ENCODE assay signal across 9 cellular contexts in the genomic region with DNA sequence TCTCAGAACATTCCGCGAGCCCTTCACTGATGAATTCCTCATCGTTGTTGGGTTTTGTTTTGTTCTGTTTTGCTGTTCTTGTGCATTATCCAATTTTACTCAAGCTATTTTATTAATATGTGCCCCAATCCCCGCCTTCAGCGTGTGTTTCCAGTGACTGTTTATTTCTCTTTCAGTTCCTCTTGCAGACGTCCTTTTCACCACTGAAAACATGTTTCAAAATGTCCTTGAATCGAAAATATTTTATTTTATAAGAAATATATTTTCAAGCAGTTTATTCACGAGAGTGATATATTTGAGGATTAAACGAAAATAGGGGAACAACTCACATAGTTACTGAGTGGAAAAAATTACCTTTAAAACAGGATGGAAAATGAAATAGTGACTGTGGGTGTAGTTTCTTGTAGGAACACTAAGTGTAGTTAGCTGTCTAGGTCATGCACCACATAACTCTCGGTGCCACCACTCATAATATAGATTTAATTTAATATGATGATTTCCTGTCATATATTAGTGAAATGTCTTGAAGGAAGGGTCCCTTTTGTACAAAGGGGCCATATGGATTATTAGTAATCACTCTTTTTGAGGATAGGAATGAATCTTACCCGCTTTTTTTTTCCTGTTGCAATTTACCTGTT. TPM values are rescaled to one million over a fixed set of nuclear protein-coding genes. Genes with fewer than 3 reads are reported as not detected.
DNase-seq lines count a peak whose midpoint lies in the region; ATAC-seq and TF ChIP-seq lines count a peak whose summit lies in the region.
"Had no signal": no experiment of that assay in that cellular context is flagged by ENCODE, and none has a peak within 500 bp of the region (broad histone marks: within the 10 kb centered on the region; RNA-seq: fewer than 3 reads in every experiment).

No MANE protein-coding gene starts in this region.

- H3K27me3 ChIP-seq in GM23338 (ENCODE audit: insufficient read depth): no peaks in the 10 kb centered on the region
- peaks cover 0 to 2% of the 10 kb centered on the region in 2 donors for H3K27me3 ChIP-seq in mucosa of rectum (ENCODE audit: control insufficient read depth in 2 of 2, insufficient read depth in 2 of 2, low read length in 2 of 2)

- H3K36me3 Mint-ChIP-seq in GM23338 (ENCODE audit: low read depth): no peaks in the 10 kb centered on the region

- no peaks in the 10 kb centered on the region for H3K9me3 ChIP-seq in mucosa of rectum (ENCODE audit: control insufficient read depth in 2 of 2, low read length in 2 of 2)

- H3K4me3 Mint-ChIP-seq in GM23338: no peak overlapping the region

- no peak overlapping the region for H3K4me2 ChIP-seq in GM23338

- no peaks in the 10 kb centered on the region for H3K9me2 ChIP-seq in GM23338 (ENCODE audit: insufficient read depth)

- H3K4me1 Mint-ChIP-seq in GM23338: no peaks in the 10 kb centered on the region

- H3K9ac ChIP-seq in mucosa of rectum (ENCODE audit: low read depth in 1 of 2, low read length in 2 of 2): no peak overlapping the region

- H3K4me3 ChIP-seq in GM23338: no peak overlapping the region
- peak overlapping the region in 1 of 2 donors; percentile 40 for H3K4me3 ChIP-seq in mucosa of rectum (ENCODE audit: low read length in 2 of 2)

- H3K36me3 ChIP-seq in GM23338 (ENCODE audit: insufficient read depth): no peaks in the 10 kb centered on the region
- no peaks in the 10 kb centered on the region for H3K36me3 ChIP-seq in mucosa of rectum (ENCODE audit: control insufficient read depth in 2 of 2, insufficient read depth in 2 of 2, low read length in 2 of 2)

- no peaks in the 10 kb centered on the region for H3K79me2 ChIP-seq in GM23338 (replicated peaks; ENCODE audit: insufficient read depth)

- peak overlapping the region; percentile 98; the same call in 1 of the 2 replicates for H2AFZ ChIP-seq in GM23338

- H4K20me1 ChIP-seq in GM23338 (replicated peaks; ENCODE audit: insufficient read depth): no peaks in the 10 kb centered on the region

- H3K4me1 ChIP-seq in GM23338 (ENCODE audit: insufficient read depth) (peaks cover 13% of the 10 kb centered on the region; the same call in 1 of the 2 replicates), mucosa of rectum (ENCODE audit: control insufficient read depth in 2 of 2, insufficient read depth in 2 of 2, low read length in 2 of 2) (no peaks in the 10 kb centered on the region)

- H3K27ac ChIP-seq in GM23338 (ENCODE audit: low read depth): no peak overlapping the region
- H3K27ac ChIP-seq in mucosa of rectum (ENCODE audit: low read depth in 2 of 2, low read length in 2 of 2): peak overlapping the region; percentile 28 to 39

- peak; percentile 86 for ATAC-seq in GM18868 (IDR thresholded peaks at IDR 0.05; ENCODE audit: unreplicated experiment)
- no peak for ATAC-seq in GM23338
- peak; percentile 70 for ATAC-seq in HG03469 (IDR thresholded peaks at IDR 0.05; ENCODE audit: unreplicated experiment)

- H3K9me3 Mint-ChIP-seq in GM23338: no peaks in the 10 kb centered on the region

- H3K27me3 Mint-ChIP-seq in GM23338 (ENCODE audit: insufficient read depth, low read depth, poor library complexity): no peaks in the 10 kb centered on the region

- no peaks in the 10 kb centered on the region for H3F3A ChIP-seq in GM23338 (replicated peaks; ENCODE audit: low read depth)

- H3K27ac Mint-ChIP-seq in GM23338: no peak overlapping the region

- DNase-seq in GM23338 (ENCODE audit: low spot score) (no peak), NCI-H526 (lab: John Stamatoyannopoulos, UW) (no peak), AG08395 (ENCODE audit: low spot score) (no peak), GM13977 (ENCODE audit: low spot score) (no peak)
- no peak for DNase-seq in activated naive CD4-positive, alpha-beta T cell treated with anti-CD3 and anti-CD28 coated beads, Interleukin-2, amount 50 U/mL, for 16 hours
- DNase-seq: IMR-90 had no signal

- TF ChIP-seq CTCF in GM23338 (conservative IDR thresholded peaks at IDR 0.05; ENCODE audit: low read depth in 2 of 2) (no peak), GM13977 (IDR thresholded peaks at IDR 0.05; ENCODE audit: extremely low read depth, insufficient read depth, missing control alignments) (no peak)

- in situ Hi-C loops in GM13977 (cut with MboI; ENCODE audit: low pct_unique_long_range_greater_than_20kb, low sequenced_read_pairs, unreplicated experiment): no loop called here

TF ChIP-seq in GM23338, 12 proteins besides CTCF, POLR2A, EP300 and RAD21 (continues in another document):
- TF ChIP-seq, protein P1, sequence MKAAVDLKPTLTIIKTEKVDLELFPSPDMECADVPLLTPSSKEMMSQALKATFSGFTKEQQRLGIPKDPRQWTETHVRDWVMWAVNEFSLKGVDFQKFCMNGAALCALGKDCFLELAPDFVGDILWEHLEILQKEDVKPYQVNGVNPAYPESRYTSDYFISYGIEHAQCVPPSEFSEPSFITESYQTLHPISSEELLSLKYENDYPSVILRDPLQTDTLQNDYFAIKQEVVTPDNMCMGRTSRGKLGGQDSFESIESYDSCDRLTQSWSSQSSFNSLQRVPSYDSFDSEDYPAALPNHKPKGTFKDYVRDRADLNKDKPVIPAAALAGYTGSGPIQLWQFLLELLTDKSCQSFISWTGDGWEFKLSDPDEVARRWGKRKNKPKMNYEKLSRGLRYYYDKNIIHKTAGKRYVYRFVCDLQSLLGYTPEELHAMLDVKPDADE (IDR thresholded peaks at IDR 0.05): no peak
- TF ChIP-seq EZH2phosphoT487 (IDR thresholded peaks at IDR 0.05; ENCODE audit: unreplicated experiment) (no peak), JUNB (IDR thresholded peaks at IDR 0.05; ENCODE audit: unreplicated experiment) (no peak), NANOG (IDR thresholded peaks at IDR 0.05; ENCODE audit: borderline replicate concordance) (no peak), EZH2 (IDR thresholded peaks at IDR 0.05; ENCODE audit: low read depth, unreplicated experiment) (no peak), STAT1 (IDR thresholded peaks at IDR 0.05; ENCODE audit: unreplicated experiment) (no peak)
- TF ChIP-seq, protein P2, sequence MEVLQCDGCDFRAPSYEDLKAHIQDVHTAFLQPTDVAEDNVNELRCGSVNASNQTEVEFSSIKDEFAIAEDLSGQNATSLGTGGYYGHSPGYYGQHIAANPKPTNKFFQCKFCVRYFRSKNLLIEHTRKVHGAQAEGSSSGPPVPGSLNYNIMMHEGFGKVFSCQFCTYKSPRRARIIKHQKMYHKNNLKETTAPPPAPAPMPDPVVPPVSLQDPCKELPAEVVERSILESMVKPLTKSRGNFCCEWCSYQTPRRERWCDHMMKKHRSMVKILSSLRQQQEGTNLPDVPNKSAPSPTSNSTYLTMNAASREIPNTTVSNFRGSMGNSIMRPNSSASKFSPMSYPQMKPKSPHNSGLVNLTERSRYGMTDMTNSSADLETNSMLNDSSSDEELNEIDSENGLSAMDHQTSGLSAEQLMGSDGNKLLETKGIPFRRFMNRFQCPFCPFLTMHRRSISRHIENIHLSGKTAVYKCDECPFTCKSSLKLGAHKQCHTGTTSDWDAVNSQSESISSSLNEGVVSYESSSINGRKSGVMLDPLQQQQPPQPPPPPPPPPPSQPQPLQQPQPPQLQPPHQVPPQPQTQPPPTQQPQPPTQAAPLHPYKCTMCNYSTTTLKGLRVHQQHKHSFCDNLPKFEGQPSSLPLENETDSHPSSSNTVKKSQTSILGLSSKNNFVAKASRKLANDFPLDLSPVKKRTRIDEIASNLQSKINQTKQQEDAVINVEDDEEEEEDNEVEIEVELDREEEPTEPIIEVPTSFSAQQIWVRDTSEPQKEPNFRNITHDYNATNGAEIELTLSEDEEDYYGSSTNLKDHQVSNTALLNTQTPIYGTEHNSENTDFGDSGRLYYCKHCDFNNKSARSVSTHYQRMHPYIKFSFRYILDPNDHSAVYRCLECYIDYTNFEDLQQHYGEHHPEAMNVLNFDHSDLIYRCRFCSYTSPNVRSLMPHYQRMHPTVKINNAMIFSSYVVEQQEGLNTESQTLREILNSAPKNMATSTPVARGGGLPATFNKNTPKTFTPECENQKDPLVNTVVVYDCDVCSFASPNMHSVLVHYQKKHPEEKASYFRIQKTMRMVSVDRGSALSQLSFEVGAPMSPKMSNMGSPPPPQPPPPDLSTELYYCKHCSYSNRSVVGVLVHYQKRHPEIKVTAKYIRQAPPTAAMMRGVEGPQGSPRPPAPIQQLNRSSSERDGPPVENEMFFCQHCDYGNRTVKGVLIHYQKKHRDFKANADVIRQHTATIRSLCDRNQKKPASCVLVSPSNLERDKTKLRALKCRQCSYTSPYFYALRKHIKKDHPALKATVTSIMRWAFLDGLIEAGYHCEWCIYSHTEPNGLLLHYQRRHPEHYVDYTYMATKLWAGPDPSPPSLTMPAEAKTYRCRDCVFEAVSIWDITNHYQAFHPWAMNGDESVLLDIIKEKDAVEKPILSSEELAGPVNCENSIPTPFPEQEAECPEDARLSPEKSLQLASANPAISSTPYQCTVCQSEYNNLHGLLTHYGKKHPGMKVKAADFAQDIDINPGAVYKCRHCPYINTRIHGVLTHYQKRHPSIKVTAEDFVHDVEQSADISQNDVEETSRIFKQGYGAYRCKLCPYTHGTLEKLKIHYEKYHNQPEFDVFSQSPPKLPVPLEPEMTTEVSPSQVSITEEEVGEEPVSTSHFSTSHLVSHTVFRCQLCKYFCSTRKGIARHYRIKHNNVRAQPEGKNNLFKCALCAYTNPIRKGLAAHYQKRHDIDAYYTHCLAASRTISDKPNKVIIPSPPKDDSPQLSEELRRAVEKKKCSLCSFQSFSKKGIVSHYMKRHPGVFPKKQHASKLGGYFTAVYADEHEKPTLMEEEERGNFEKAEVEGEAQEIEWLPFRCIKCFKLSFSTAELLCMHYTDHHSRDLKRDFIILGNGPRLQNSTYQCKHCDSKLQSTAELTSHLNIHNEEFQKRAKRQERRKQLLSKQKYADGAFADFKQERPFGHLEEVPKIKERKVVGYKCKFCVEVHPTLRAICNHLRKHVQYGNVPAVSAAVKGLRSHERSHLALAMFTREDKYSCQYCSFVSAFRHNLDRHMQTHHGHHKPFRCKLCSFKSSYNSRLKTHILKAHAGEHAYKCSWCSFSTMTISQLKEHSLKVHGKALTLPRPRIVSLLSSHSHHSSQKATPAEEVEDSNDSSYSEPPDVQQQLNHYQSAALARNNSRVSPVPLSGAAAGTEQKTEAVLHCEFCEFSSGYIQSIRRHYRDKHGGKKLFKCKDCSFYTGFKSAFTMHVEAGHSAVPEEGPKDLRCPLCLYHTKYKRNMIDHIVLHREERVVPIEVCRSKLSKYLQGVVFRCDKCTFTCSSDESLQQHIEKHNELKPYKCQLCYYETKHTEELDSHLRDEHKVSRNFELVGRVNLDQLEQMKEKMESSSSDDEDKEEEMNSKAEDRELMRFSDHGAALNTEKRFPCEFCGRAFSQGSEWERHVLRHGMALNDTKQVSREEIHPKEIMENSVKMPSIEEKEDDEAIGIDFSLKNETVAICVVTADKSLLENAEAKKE (CRISPR knock-in tag; IDR thresholded peaks at IDR 0.05): no peak

RNA-seq across cellular contexts. Expression of a gene that starts 45.3 kb away (rescaled TPM):
- total RNA-seq in GM23338 (2014; rRNA removed; shearing (Covaris generic)): 69.4 and 69.5 TPM in 2 replicates
- polyA plus RNA-seq in GM23338 (2016; fragmentation: Nextera tagmentation; extraction: Ambion mirVana): 123 and 131 TPM in 2 replicates
